In genomic region chr6:90074161-90074560, GRCh38 we compare ENCODE assay signal across 14 cellular contexts.
DNase-seq lines count a peak whose midpoint lies in the region; ATAC-seq and TF ChIP-seq lines count a peak whose summit lies in the region.
"Had no signal": no experiment of that assay in that cellular context is flagged by ENCODE, and none has a peak within 500 bp of the region (broad histone marks: within the 10 kb centered on the region; RNA-seq: fewer than 3 reads in every experiment).

No MANE protein-coding gene starts in this region.

- intact Hi-C loops in CD4-positive, alpha-beta T cell (cut with DNase I, micrococcal nuclease) = loop anchor here in 1 of 2 experiments (10.0 kb wide), 1 partner anchor 49 kb away; no protein-coding TSS in a partner anchor
- intact Hi-C loops in body of pancreas (cut with DNase I) = no loop called here

- no peak overlapping the region for H3K27ac ChIP-seq in CD4-positive, alpha-beta T cell (ENCODE audit: low read depth, low read length)
- H3K27ac ChIP-seq in body of pancreas = no peak overlapping the region
- H3K27ac ChIP-seq: right atrium auricular region had no signal

- no peak for DNase-seq in CD4-positive, alpha-beta T cell
- DNase-seq in NCI-H526 (lab: John Stamatoyannopoulos, UW) = peak; percentile 87 to 96
- DNase-seq in astrocyte of the hippocampus (ENCODE audit: low read depth, low spot score) = peak; percentile 45
- DNase-seq in naive B cell = no peak
- no peak for DNase-seq in body of pancreas
- DNase-seq in SHP77 (lab: John Stamatoyannopoulos, UW) = no peak
- DNase-seq in 8988T = no peak
- DNase-seq: activated CD4-positive, alpha-beta memory T cell treated with anti-CD3 and anti-CD28 coated beads, Interleukin-2, amount 10 ng/mL, durations not matched to agents 7 days and 5 days; HCEC 1CT; immature natural killer cell; OCI-M1; stimulated activated CD4-positive, alpha-beta T cell treated with anti-CD3 and anti-CD28 coated beads, Interleukin-4, amount 100 ng/mL, for 1 hour had no signal

- peaks cover 62% of the 10 kb centered on the region for H3K36me3 Mint-ChIP-seq in CD4-positive, alpha-beta T cell (ENCODE audit: low read depth)
- H3K36me3 Mint-ChIP-seq in naive B cell = peaks cover 33% of the 10 kb centered on the region in 2 donors

- no peaks in the 10 kb centered on the region for H3K4me1 ChIP-seq in body of pancreas
- H3K4me1 ChIP-seq: right atrium auricular region had no signal

- no peaks in the 10 kb centered on the region for H3K27me3 Mint-ChIP-seq in CD4-positive, alpha-beta T cell
- no peaks in the 10 kb centered on the region for H3K27me3 Mint-ChIP-seq in naive B cell

- H3K27ac Mint-ChIP-seq in CD4-positive, alpha-beta T cell = no peak overlapping the region
- peak overlapping the region in 4 of 6 donors; percentile 50 to 70 (median 64) for H3K27ac Mint-ChIP-seq in naive B cell
- H3K27ac Mint-ChIP-seq: activated CD4-positive, alpha-beta memory T cell treated with anti-CD3 and anti-CD28 coated beads, Interleukin-2, amount 10 ng/mL, durations not matched to agents 7 days and 5 days had no signal

- ATAC-seq in CD4-positive, alpha-beta T cell (ENCODE audit: poor library complexity) = no peak
- no peak for ATAC-seq in naive B cell (ENCODE audit: low read depth in 2 of 2)
- ATAC-seq in body of pancreas = no peak
- ATAC-seq in HG03457 (IDR thresholded peaks at IDR 0.05; ENCODE audit: unreplicated experiment) = no peak

- WGBS in body of pancreas, 2 donors = 55 to 79% methylated on average over 3 of the region's 3 CpGs

- H3K36me3 ChIP-seq in body of pancreas (replicated peaks in 1 of 2; ENCODE audit: insufficient read depth in 1 of 2, low read depth in 2 of 2) = no peaks in the 10 kb centered on the region
- H3K36me3 ChIP-seq: right atrium auricular region had no signal

- no peaks in the 10 kb centered on the region for H3K27me3 ChIP-seq in CD4-positive, alpha-beta T cell (ENCODE audit: control insufficient read depth, insufficient read depth, low read length)
- no peaks in the 10 kb centered on the region for H3K27me3 ChIP-seq in body of pancreas
- H3K27me3 ChIP-seq: right atrium auricular region had no signal

- H3K4me3 ChIP-seq in body of pancreas = no peak overlapping the region
- H3K4me3 ChIP-seq: right atrium auricular region had no signal

- CTCF ChIA-PET in CD4-positive, alpha-beta T cell (lab: Charles Lee) = no interaction called here

- H3K9me3 ChIP-seq in CD4-positive, alpha-beta T cell (ENCODE audit: control insufficient read depth, low read length) = no peaks in the 10 kb centered on the region
- no peaks in the 10 kb centered on the region for H3K9me3 ChIP-seq in body of pancreas
- H3K9me3 ChIP-seq: right atrium auricular region had no signal

- POLR2A ChIA-PET in CD4-positive, alpha-beta T cell (lab: Charles Lee) = interaction anchor here (0.7 kb wide), 1 partner anchor 264 kb away, joined by 3 read pairs; no protein-coding TSS in a partner anchor

- no peak for TF ChIP-seq CTCF in CD4-positive, alpha-beta T cell (IDR thresholded peaks at IDR 0.05)
- TF ChIP-seq CTCF in body of pancreas (IDR thresholded peaks at IDR 0.05) = no peak

- peak overlapping the region; percentile 1 for H3K4me3 Mint-ChIP-seq in CD4-positive, alpha-beta T cell
- no peak overlapping the region for H3K4me3 Mint-ChIP-seq in naive B cell
- H3K4me3 Mint-ChIP-seq: activated CD4-positive, alpha-beta memory T cell treated with anti-CD3 and anti-CD28 coated beads, Interleukin-2, amount 10 ng/mL, durations not matched to agents 7 days and 5 days; immature natural killer cell had no signal

- H3K9me3 Mint-ChIP-seq in CD4-positive, alpha-beta T cell = no peaks in the 10 kb centered on the region
- H3K9me3 Mint-ChIP-seq in naive B cell = no peaks in the 10 kb centered on the region
- H3K9me3 Mint-ChIP-seq: activated CD4-positive, alpha-beta memory T cell treated with anti-CD3 and anti-CD28 coated beads, Interleukin-2, amount 10 ng/mL, durations not matched to agents 7 days and 5 days; immature natural killer cell had no signal

- TF ChIP-seq POLR2A in body of pancreas (IDR thresholded peaks at IDR 0.05) = no peak

- H3K4me1 Mint-ChIP-seq in CD4-positive, alpha-beta T cell (ENCODE audit: low read depth) = peaks cover 93% of the 10 kb centered on the region
- H3K4me1 Mint-ChIP-seq in naive B cell = peaks cover 79 to 81% (median 80%) of the 10 kb centered on the region in 3 donors

Comparison
In these comparisons a context has a peak if more than half of its experiments do, and no peak if none do; other contexts are left out.
1. DNase-seq: peak in NCI-H526 (2 of 2) and astrocyte of the hippocampus (single experiment); none in CD4-positive, alpha-beta T cell (0 of 10), naive B cell (single experiment), body of pancreas (0 of 4), SHP77 (0 of 2) and 8988T (single experiment).